Comparison of ENCODE assay signal across 8 cellular contexts in genomic region chr6:82247634-82248232, GRCh38. TPM values are rescaled to one million over a fixed set of nuclear protein-coding genes. Genes with fewer than 3 reads are reported as not detected.
DNase-seq lines count a peak whose midpoint lies in the region; ATAC-seq and FAIRE-seq lines count a peak whose summit lies in the region.

Gene IBTK (minus strand): TSS chr6:82247744. CDS start chr6:82240486, 7,258 bp downstream.

- peak within 1 kb of the TSS; percentile 88 for H3K4me3 ChIP-seq in endocrine pancreas (ENCODE audit: control insufficient read depth, insufficient read depth, low read length)

- H3K4me1 ChIP-seq in endocrine pancreas (ENCODE audit: control insufficient read depth, insufficient read depth, low read length): peaks cover 11% of the 10 kb centered on the region

- no peaks in the 10 kb centered on the region for H3K36me3 ChIP-seq in endocrine pancreas (ENCODE audit: control insufficient read depth, insufficient read depth, low read length)

- FAIRE-seq in HTR-8/SVneo (lab: Jason Lieb, UNC): no peak

- DNase-seq in COLO829 (ENCODE audit: low spot score) (peak; percentile 91), HTR-8/SVneo (ENCODE audit: insufficient read length, low spot score) (peak; percentile 94), NOMO-1 treated with dmso at 0.1 percent for 144 hours (lab: John Stamatoyannopoulos, UW; ENCODE audit: unreplicated experiment) (peak; percentile 90), mesenteric fat pad (ENCODE audit: low spot score) (peak; percentile 98)
- DNase-seq in activated CD8-positive, alpha-beta memory T cell treated with anti-CD3 and anti-CD28 coated beads for 48 hours (ENCODE audit: low read depth in 2 of 3, low spot score in 2 of 3): peak; percentile 73 to 88 (median 86)
- peak; percentile 80 for DNase-seq in stimulated activated CD8-positive, alpha-beta memory T cell treated with anti-CD3 and anti-CD28 coated beads, Interleukin-15, amount 100 ng/mL, for 4 hours (ENCODE audit: low read depth in 2 of 2)

- no peaks in the 10 kb centered on the region for H3K27me3 ChIP-seq in endocrine pancreas (ENCODE audit: control insufficient read depth, insufficient read depth, low read length)

- H3K9me3 ChIP-seq in endocrine pancreas (ENCODE audit: control insufficient read depth, low read length): no peaks in the 10 kb centered on the region

- H3K9ac ChIP-seq in endocrine pancreas (ENCODE audit: control insufficient read depth, insufficient read depth, low read length): peak within 1 kb of the TSS; percentile 85

- ATAC-seq in GM21367 (IDR thresholded peaks at IDR 0.05; ENCODE audit: unreplicated experiment): peak; percentile 91

RNA-seq across cellular contexts. Expression of gene IBTK, which starts in this region (rescaled TPM):
- 31.6 TPM for total RNA-seq in mesenteric fat pad

Comparison
In these comparisons a context has a peak if more than half of its experiments do, and no peak if none do; other contexts are left out.
1. Peak in every context shown above with its lines: DNase-seq, ATAC-seq and H3K4me3 ChIP-seq.